8 cellular contexts compared by ENCODE assay signal in genomic region chr3:115658032-115658336, GRCh38. TPM values are rescaled to one million over a fixed set of nuclear protein-coding genes. Genes with fewer than 3 reads are reported as not detected.
DNase-seq lines count a peak whose midpoint lies in the region; ATAC-seq and TF ChIP-seq lines count a peak whose summit lies in the region.

No MANE protein-coding gene starts in this region.

- H3K27ac Mint-ChIP-seq in progenitor cell of endocrine pancreas: peak overlapping the region; percentile 100

- no peaks in the 10 kb centered on the region for H3K27me3 ChIP-seq in Peyer's patch
- H3K27me3 ChIP-seq in esophagus muscularis mucosa: no peaks in the 10 kb centered on the region

- TF ChIP-seq CTCF in Peyer's patch (IDR thresholded peaks at IDR 0.05) (no peak), esophagus muscularis mucosa (IDR thresholded peaks at IDR 0.05) (no peak), progenitor cell of endocrine pancreas (IDR thresholded peaks at IDR 0.05; ENCODE audit: unreplicated experiment) (no peak)

- TF ChIP-seq POLR2A in Peyer's patch (IDR thresholded peaks at IDR 0.05) (no peak), esophagus muscularis mucosa (IDR thresholded peaks at IDR 0.05; ENCODE audit: low read depth) (no peak)

- ATAC-seq in GM21367 (IDR thresholded peaks at IDR 0.05; ENCODE audit: unreplicated experiment): no peak

- intact Hi-C loops in esophagus muscularis mucosa (cut with DNase I): loop anchor here (5.0 kb wide), 2 partner anchors 34 to 124 kb away; no protein-coding TSS in a partner anchor

- peak overlapping the region; percentile 86 for H3K4me3 Mint-ChIP-seq in progenitor cell of endocrine pancreas (ENCODE audit: low read depth)

- H3K36me3 Mint-ChIP-seq in progenitor cell of endocrine pancreas (ENCODE audit: insufficient read depth): no peaks in the 10 kb centered on the region

- H3K4me3 ChIP-seq in GM08714 (ENCODE audit: low read length): peak overlapping the region; percentile 63; the same call in 1 of the 2 replicates
- peak overlapping the region; percentile 61 to 80 (median 68) for H3K4me3 ChIP-seq in Peyer's patch
- H3K4me3 ChIP-seq in esophagus muscularis mucosa: peak overlapping the region; percentile 76 to 82 (median 80)

- WGBS in esophagus muscularis mucosa: 10% methylated on average over 3 of the region's 3 CpGs

- peaks cover 2% of the 10 kb centered on the region for H3K27me3 Mint-ChIP-seq in progenitor cell of endocrine pancreas

- H3K4me1 ChIP-seq in Peyer's patch (peaks cover 0 to 6% (median 0%) of the 10 kb centered on the region in 4 donors), esophagus muscularis mucosa (peaks cover 20 to 37% (median 29%) of the 10 kb centered on the region in 4 donors)

- DNase-seq in Peyer's patch (no peak), esophagus muscularis mucosa (ENCODE audit: extremely low spot score) (no peak), progenitor cell of endocrine pancreas (ENCODE audit: low spot score, unreplicated experiment) (no peak), nucleus accumbens (lab: John Stamatoyannopoulos, UW) (no peak), epidermal melanocyte (ENCODE audit: insufficient read length, low spot score) (no peak)
- DNase-seq in stimulated activated CD4-positive, alpha-beta T cell treated with anti-CD3 and anti-CD28 coated beads, Interleukin-4, amount 100 ng/mL, for 4 hours: no peak

- H3K36me3 ChIP-seq in Peyer's patch (no peaks in the 10 kb centered on the region), esophagus muscularis mucosa (no peaks in the 10 kb centered on the region)

- peak overlapping the region; percentile 85 to 89 (median 87) for H3K27ac ChIP-seq in Peyer's patch
- H3K27ac ChIP-seq in esophagus muscularis mucosa (replicated peaks in 1 of 4): peak overlapping the region; percentile 95 to 98 (median 97)

- no peak for TF ChIP-seq EP300 in esophagus muscularis mucosa (IDR thresholded peaks at IDR 0.05)

- H3K9me3 ChIP-seq in Peyer's patch (no peaks in the 10 kb centered on the region), esophagus muscularis mucosa (no peaks in the 10 kb centered on the region)

- peaks cover 15% of the 10 kb centered on the region for H3K4me1 Mint-ChIP-seq in progenitor cell of endocrine pancreas (ENCODE audit: low read depth)

- no peaks in the 10 kb centered on the region for H3K9me3 Mint-ChIP-seq in progenitor cell of endocrine pancreas (ENCODE audit: low read depth)

RNA-seq across cellular contexts. Expression of gene GAP43, which starts 34.7 kb away (rescaled TPM):
- total RNA-seq in Peyer's patch (1 to 10 TPM in 2 of 4 donors, not detected in 2; 1.5 to 1.9 TPM), esophagus muscularis mucosa (1 to 10 TPM in 3 of 4 donors, under 1 TPM in 1; 0.42 to 7.0 (median 3.1) TPM), progenitor cell of endocrine pancreas (9.6 and 11.7 TPM in 2 replicates)
